12 cellular contexts compared by ENCODE assay signal in genomic region chr5:14171621-14172020, GRCh38. TPM values are rescaled to one million over a fixed set of nuclear protein-coding genes. Genes with fewer than 3 reads are reported as not detected.
DNase-seq lines count a peak whose midpoint lies in the region; ATAC-seq, FAIRE-seq and TF ChIP-seq lines count a peak whose summit lies in the region.
"Had no signal": no experiment of that assay in that cellular context is flagged by ENCODE, and none has a peak within 500 bp of the region (broad histone marks: within the 10 kb centered on the region; RNA-seq: fewer than 3 reads in every experiment).

No MANE protein-coding gene starts in this region.

- intact Hi-C loops in left colon (cut with DNase I, micrococcal nuclease) = no loop called here

- peak overlapping the region; percentile 42 for H3K4me3 Mint-ChIP-seq in activated naive CD8-positive, alpha-beta T cell treated with anti-CD3 and anti-CD28 coated beads for 36 hours
- no peak overlapping the region for H3K4me3 Mint-ChIP-seq in activated naive CD8-positive, alpha-beta T cell treated with anti-CD3 and anti-CD28 coated beads, Interleukin-2, amount 50 U/mL, for 24 hours
- H3K4me3 Mint-ChIP-seq: activated T-cell treated with anti-CD3 and anti-CD28 coated beads, Interleukin-2, amount 50 U/mL, for 24 hours had no signal

- peaks cover 74% of the 10 kb centered on the region for H3K4me1 ChIP-seq in SJSA1 (replicated peaks)

- no peaks in the 10 kb centered on the region for H3K36me3 Mint-ChIP-seq in activated naive CD8-positive, alpha-beta T cell treated with anti-CD3 and anti-CD28 coated beads for 36 hours
- H3K36me3 Mint-ChIP-seq in activated naive CD8-positive, alpha-beta T cell treated with anti-CD3 and anti-CD28 coated beads, Interleukin-2, amount 50 U/mL, for 24 hours (ENCODE audit: low read depth) = no peaks in the 10 kb centered on the region

- DNase-seq in activated naive CD8-positive, alpha-beta T cell treated with anti-CD3 and anti-CD28 coated beads for 36 hours = no peak
- no peak for DNase-seq in activated naive CD8-positive, alpha-beta T cell treated with anti-CD3 and anti-CD28 coated beads, Interleukin-2, amount 50 U/mL, for 24 hours
- DNase-seq in SJSA1 (ENCODE audit: low read depth in 1 of 2, low spot score in 2 of 2) (no peak), left colon (no peak), ecto neural progenitor cell (ENCODE audit: low spot score) (no peak), T-helper 9 cell (no peak), GM13977 (ENCODE audit: low spot score) (no peak), H54 (ENCODE audit: insufficient read length, low spot score) (no peak)
- DNase-seq: activated T-cell treated with anti-CD3 and anti-CD28 coated beads, Interleukin-2, amount 50 U/mL, for 24 hours; heart right ventricle; NCI-H1092 treated with DMSO at 0.1 percent for 48 hours; testis had no signal

- TF ChIP-seq CTCF in GM13977 (IDR thresholded peaks at IDR 0.05; ENCODE audit: extremely low read depth, insufficient read depth, missing control alignments) = no peak

- in situ Hi-C loops in GM13977 (cut with MboI; ENCODE audit: low pct_unique_long_range_greater_than_20kb, low sequenced_read_pairs, unreplicated experiment) = no loop called here

- peak overlapping the region; percentile 60 for H3K27ac ChIP-seq in SJSA1
- H3K27ac ChIP-seq: heart right ventricle, testis had no signal

- peaks cover 4% of the 10 kb centered on the region; the same call in 1 of the 2 replicates for H3K36me3 ChIP-seq in SJSA1
- H3K36me3 ChIP-seq: heart right ventricle had no signal

- H3K27me3 Mint-ChIP-seq in activated naive CD8-positive, alpha-beta T cell treated with anti-CD3 and anti-CD28 coated beads for 36 hours = peaks cover 34% of the 10 kb centered on the region
- peaks cover 9% of the 10 kb centered on the region for H3K27me3 Mint-ChIP-seq in activated naive CD8-positive, alpha-beta T cell treated with anti-CD3 and anti-CD28 coated beads, Interleukin-2, amount 50 U/mL, for 24 hours

- FAIRE-seq in H54 (lab: Jason Lieb, UNC) = no peak

- no peak overlapping the region for H3K4me3 ChIP-seq in SJSA1
- H3K4me3 ChIP-seq: heart right ventricle, testis had no signal

- no peak overlapping the region for H3K27ac Mint-ChIP-seq in activated naive CD8-positive, alpha-beta T cell treated with anti-CD3 and anti-CD28 coated beads for 36 hours
- no peak overlapping the region for H3K27ac Mint-ChIP-seq in activated naive CD8-positive, alpha-beta T cell treated with anti-CD3 and anti-CD28 coated beads, Interleukin-2, amount 50 U/mL, for 24 hours
- H3K27ac Mint-ChIP-seq: activated T-cell treated with anti-CD3 and anti-CD28 coated beads, Interleukin-2, amount 50 U/mL, for 24 hours had no signal

- peaks cover 15% of the 10 kb centered on the region for H3K4me1 Mint-ChIP-seq in activated naive CD8-positive, alpha-beta T cell treated with anti-CD3 and anti-CD28 coated beads for 36 hours
- peaks cover 27% of the 10 kb centered on the region for H3K4me1 Mint-ChIP-seq in activated naive CD8-positive, alpha-beta T cell treated with anti-CD3 and anti-CD28 coated beads, Interleukin-2, amount 50 U/mL, for 24 hours

- H3K27me3 ChIP-seq in SJSA1 (replicated peaks) = no peaks in the 10 kb centered on the region
- H3K27me3 ChIP-seq: heart right ventricle, testis had no signal

- H3K9me3 Mint-ChIP-seq in activated naive CD8-positive, alpha-beta T cell treated with anti-CD3 and anti-CD28 coated beads for 36 hours = no peaks in the 10 kb centered on the region
- no peaks in the 10 kb centered on the region for H3K9me3 Mint-ChIP-seq in activated naive CD8-positive, alpha-beta T cell treated with anti-CD3 and anti-CD28 coated beads, Interleukin-2, amount 50 U/mL, for 24 hours
- H3K9me3 Mint-ChIP-seq: activated T-cell treated with anti-CD3 and anti-CD28 coated beads, Interleukin-2, amount 50 U/mL, for 24 hours had no signal

- no peak for TF ChIP-seq POLR2A in H54 (IDR thresholded peaks at IDR 0.05; ENCODE audit: low read depth, low read length)

- no peaks in the 10 kb centered on the region for H3K9me3 ChIP-seq in SJSA1 (replicated peaks)
- H3K9me3 ChIP-seq: heart right ventricle, testis had no signal

- no peak for ATAC-seq in activated naive CD8-positive, alpha-beta T cell treated with anti-CD3 and anti-CD28 coated beads, Interleukin-2, amount 50 U/mL, for 24 hours
- ATAC-seq in left colon = peak; percentile 29

RNA-seq across cellular contexts. Expression of gene TRIO, which starts 28.5 kb away (rescaled TPM):
- 1 to 10 TPM; 7.4 to 9.8 TPM for total RNA-seq in activated naive CD8-positive, alpha-beta T cell treated with anti-CD3 and anti-CD28 coated beads for 36 hours
- total RNA-seq in SJSA1 (2014; rRNA removed; shearing (Covaris generic)) = 62.2 and 99.6 TPM in 2 replicates
- 100 to 1,000 TPM; 140 to 181 TPM for total RNA-seq in left colon
